ENCODE assay signal across 1 cellular context in genomic region chr10:70661623-70662361, GRCh38.
TF ChIP-seq lines count a peak whose summit lies in the region.

No MANE protein-coding gene starts in this region.

TF ChIP-seq in HepG2, 621 proteins besides CTCF, POLR2A, EP300 and RAD21:
- TF ChIP-seq HOMEZ (CRISPR knock-in tag; IDR thresholded peaks at IDR 0.05; ENCODE audit: low read depth), result no peak
- TF ChIP-seq MAFG (CRISPR knock-in tag; IDR thresholded peaks at IDR 0.05), result no peak
- TF ChIP-seq MEF2D (CRISPR knock-in tag; IDR thresholded peaks at IDR 0.05), result no peak
- TF ChIP-seq ZNF552 (CRISPR knock-in tag; IDR thresholded peaks at IDR 0.05; ENCODE audit: borderline replicate concordance), result no peak
- TF ChIP-seq SOX13 (IDR thresholded peaks at IDR 0.05), result no peak
- TF ChIP-seq SOX13 (CRISPR knock-in tag; conservative IDR thresholded peaks at IDR 0.05 in 1 of 2, IDR thresholded peaks at IDR 0.05 in 1 of 2), result no peak
- TF ChIP-seq ZSCAN12 (CRISPR knock-in tag; IDR thresholded peaks at IDR 0.05), result no peak
- TF ChIP-seq, protein P1, sequence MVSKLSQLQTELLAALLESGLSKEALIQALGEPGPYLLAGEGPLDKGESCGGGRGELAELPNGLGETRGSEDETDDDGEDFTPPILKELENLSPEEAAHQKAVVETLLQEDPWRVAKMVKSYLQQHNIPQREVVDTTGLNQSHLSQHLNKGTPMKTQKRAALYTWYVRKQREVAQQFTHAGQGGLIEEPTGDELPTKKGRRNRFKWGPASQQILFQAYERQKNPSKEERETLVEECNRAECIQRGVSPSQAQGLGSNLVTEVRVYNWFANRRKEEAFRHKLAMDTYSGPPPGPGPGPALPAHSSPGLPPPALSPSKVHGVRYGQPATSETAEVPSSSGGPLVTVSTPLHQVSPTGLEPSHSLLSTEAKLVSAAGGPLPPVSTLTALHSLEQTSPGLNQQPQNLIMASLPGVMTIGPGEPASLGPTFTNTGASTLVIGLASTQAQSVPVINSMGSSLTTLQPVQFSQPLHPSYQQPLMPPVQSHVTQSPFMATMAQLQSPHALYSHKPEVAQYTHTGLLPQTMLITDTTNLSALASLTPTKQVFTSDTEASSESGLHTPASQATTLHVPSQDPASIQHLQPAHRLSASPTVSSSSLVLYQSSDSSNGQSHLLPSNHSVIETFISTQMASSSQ (IDR thresholded peaks at IDR 0.05; ENCODE audit: low read depth), result no peak
- TF ChIP-seq, protein P1 (CRISPR knock-in tag; IDR thresholded peaks at IDR 0.05; ENCODE audit: borderline replicate concordance), result no peak
- TF ChIP-seq ZNF83 (CRISPR knock-in tag; IDR thresholded peaks at IDR 0.05; ENCODE audit: borderline replicate concordance), result no peak
- no peak for TF ChIP-seq DMAP1 (CRISPR knock-in tag; IDR thresholded peaks at IDR 0.05)
- no peak for TF ChIP-seq ZNF138 (CRISPR knock-in tag; IDR thresholded peaks at IDR 0.05; ENCODE audit: low read depth)
- TF ChIP-seq PREB (CRISPR knock-in tag; IDR thresholded peaks at IDR 0.05), result no peak
- no peak for TF ChIP-seq HES4 (CRISPR knock-in tag; IDR thresholded peaks at IDR 0.05; ENCODE audit: borderline replicate concordance)
- TF ChIP-seq, protein P2, sequence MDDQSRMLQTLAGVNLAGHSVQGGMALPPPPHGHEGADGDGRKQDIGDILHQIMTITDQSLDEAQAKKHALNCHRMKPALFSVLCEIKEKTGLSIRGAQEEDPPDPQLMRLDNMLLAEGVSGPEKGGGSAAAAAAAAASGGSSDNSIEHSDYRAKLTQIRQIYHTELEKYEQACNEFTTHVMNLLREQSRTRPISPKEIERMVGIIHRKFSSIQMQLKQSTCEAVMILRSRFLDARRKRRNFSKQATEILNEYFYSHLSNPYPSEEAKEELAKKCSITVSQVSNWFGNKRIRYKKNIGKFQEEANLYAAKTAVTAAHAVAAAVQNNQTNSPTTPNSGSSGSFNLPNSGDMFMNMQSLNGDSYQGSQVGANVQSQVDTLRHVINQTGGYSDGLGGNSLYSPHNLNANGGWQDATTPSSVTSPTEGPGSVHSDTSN (CRISPR knock-in tag; IDR thresholded peaks at IDR 0.05; ENCODE audit: borderline replicate concordance), result no peak
- no peak for TF ChIP-seq ZBTB1 (CRISPR knock-in tag; IDR thresholded peaks at IDR 0.05; ENCODE audit: borderline replicate concordance)
- TF ChIP-seq ZNF672 (CRISPR knock-in tag; IDR thresholded peaks at IDR 0.05), result no peak
- no peak for TF ChIP-seq NBN (conservative IDR thresholded peaks at IDR 0.05)
- TF ChIP-seq, protein P3, sequence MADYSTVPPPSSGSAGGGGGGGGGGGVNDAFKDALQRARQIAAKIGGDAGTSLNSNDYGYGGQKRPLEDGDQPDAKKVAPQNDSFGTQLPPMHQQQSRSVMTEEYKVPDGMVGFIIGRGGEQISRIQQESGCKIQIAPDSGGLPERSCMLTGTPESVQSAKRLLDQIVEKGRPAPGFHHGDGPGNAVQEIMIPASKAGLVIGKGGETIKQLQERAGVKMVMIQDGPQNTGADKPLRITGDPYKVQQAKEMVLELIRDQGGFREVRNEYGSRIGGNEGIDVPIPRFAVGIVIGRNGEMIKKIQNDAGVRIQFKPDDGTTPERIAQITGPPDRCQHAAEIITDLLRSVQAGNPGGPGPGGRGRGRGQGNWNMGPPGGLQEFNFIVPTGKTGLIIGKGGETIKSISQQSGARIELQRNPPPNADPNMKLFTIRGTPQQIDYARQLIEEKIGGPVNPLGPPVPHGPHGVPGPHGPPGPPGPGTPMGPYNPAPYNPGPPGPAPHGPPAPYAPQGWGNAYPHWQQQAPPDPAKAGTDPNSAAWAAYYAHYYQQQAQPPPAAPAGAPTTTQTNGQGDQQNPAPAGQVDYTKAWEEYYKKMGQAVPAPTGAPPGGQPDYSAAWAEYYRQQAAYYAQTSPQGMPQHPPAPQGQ (CRISPR knock-in tag; IDR thresholded peaks at IDR 0.05; ENCODE audit: borderline replicate concordance), result no peak
